In the genomic region with DNA sequence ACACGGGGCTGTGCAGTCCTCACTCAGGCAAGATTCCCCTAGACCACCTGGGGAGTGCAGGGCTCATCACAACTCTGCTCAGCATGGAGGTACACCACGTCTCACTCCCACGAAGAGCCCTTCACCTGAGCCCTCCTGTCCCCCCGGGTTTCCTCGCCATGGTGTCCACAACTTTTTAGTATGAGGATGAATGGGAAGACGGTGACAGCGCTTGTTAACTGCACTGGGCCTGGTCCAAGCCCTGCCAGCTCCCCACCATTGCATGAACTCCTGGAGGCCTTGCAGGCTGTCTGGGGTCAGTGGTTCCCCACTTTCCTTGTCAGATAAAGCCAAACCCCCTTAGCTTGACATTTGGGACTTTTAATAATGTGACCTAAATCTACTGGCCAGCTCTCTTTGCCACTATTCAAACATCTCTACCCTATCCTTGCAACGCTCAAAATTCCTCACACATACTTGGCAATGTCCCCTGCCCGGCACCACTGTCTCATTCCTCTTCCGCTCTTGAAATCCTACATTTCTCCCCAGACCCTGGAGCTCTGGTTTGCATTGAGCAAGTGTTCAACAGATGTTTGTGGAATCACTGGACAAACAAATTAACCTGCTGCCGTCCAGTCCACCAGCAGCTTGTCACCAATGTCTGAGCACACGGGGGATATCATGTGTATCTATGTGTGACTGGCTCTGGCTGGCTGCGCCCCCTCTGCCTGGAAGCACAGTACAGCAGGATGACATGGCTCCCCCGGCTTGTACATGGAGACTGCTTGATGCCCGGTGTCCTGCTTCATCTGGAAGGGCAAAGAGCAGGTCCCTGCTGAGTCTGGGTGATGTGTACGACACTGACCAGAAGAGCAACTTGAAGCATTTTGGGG, we compare ENCODE assay signal across 26 cellular contexts. TPM values are rescaled to one million over a fixed set of nuclear protein-coding genes. Genes with fewer than 3 reads are reported as not detected.
"Had no signal": no experiment of that assay in that cellular context is flagged by ENCODE, and none has a peak within 500 bp of the region (broad histone marks: within the 10 kb centered on the region; RNA-seq: fewer than 3 reads in every experiment).

No MANE protein-coding gene starts in this region.

- DNase-seq: activated naive CD4-positive, alpha-beta T cell treated with anti-CD3 and anti-CD28 coated beads for 36 hours; activated naive CD8-positive, alpha-beta T cell treated with anti-CD3 and anti-CD28 coated beads, Interleukin-2, amount 10 ng/mL, durations not matched to agents 7 days and 5 days; activated T-cell treated with anti-CD3 and anti-CD28 coated beads, Interleukin-2, amount 50 U/mL, for 1 hour; effector memory CD8-positive, alpha-beta T cell; retina; stimulated activated CD4-positive, alpha-beta T cell treated with anti-CD3 and anti-CD28 coated beads, Interleukin-2, amount 100 ng/mL, for 48 hours; stimulated activated CD8-positive, alpha-beta memory T cell treated with anti-CD3 and anti-CD28 coated beads, Interleukin-4, amount 100 ng/mL, for 48 hours; stimulated activated naive CD4-positive, alpha-beta T cell; upper lobe of left lung had no signal

- H3K27ac Mint-ChIP-seq: activated naive CD4-positive, alpha-beta T cell treated with anti-CD3 and anti-CD28 coated beads for 36 hours; activated naive CD8-positive, alpha-beta T cell treated with anti-CD3 and anti-CD28 coated beads, Interleukin-2, amount 10 ng/mL, durations not matched to agents 7 days and 5 days; activated T-helper 2 cell treated with anti-CD3 and anti-CD28 coated beads, Interferon-gamma antibody, Interleukin-2, Interleukin-4, amounts not matched to agents 10 μg/mL and 5 μg/mL and 100 μg/mL, durations not matched to agents 14 hours and 24 hours and 36 hours; effector memory CD8-positive, alpha-beta T cell; neural progenitor cell; T-helper 2 cell treated with Interferon-gamma antibody and Interleukin-4, amounts not matched to agents 5 μg/mL and 100 μg/mL, for 36 hours; WTC11 had no signal

- H3K27me3 ChIP-seq: cardiac muscle cell, heart right ventricle, neural progenitor cell, upper lobe of left lung had no signal

- H3K27me3 Mint-ChIP-seq: activated naive CD8-positive, alpha-beta T cell treated with anti-CD3 and anti-CD28 coated beads, Interleukin-2, amount 10 ng/mL, durations not matched to agents 7 days and 5 days; effector memory CD8-positive, alpha-beta T cell; naive thymus-derived CD8-positive, alpha-beta T cell; progenitor cell of endocrine pancreas had no signal

- H3K36me3 ChIP-seq: neural progenitor cell had no signal

- H3K9ac ChIP-seq: neural progenitor cell had no signal

- H3K27ac ChIP-seq: cardiac muscle cell, epithelial cell of prostate, heart right ventricle, neural progenitor cell, upper lobe of left lung had no signal

- H2AFZ ChIP-seq: neural progenitor cell had no signal

- H3K4me1 ChIP-seq: upper lobe of left lung had no signal

- H3K4me3 Mint-ChIP-seq: activated naive CD4-positive, alpha-beta T cell treated with anti-CD3 and anti-CD28 coated beads for 36 hours; activated naive CD8-positive, alpha-beta T cell treated with anti-CD3 and anti-CD28 coated beads, Interleukin-2, amount 10 ng/mL, durations not matched to agents 7 days and 5 days; effector memory CD8-positive, alpha-beta T cell; mesothelial cell of epicardium; naive thymus-derived CD8-positive, alpha-beta T cell; T-helper 2 cell treated with Interferon-gamma antibody and Interleukin-4, amounts not matched to agents 5 μg/mL and 100 μg/mL, for 36 hours; WTC11 had no signal

- H3K4me2 ChIP-seq: neural progenitor cell had no signal

- H3K9me3 Mint-ChIP-seq: activated naive CD4-positive, alpha-beta T cell treated with anti-CD3 and anti-CD28 coated beads for 36 hours; activated naive CD8-positive, alpha-beta T cell treated with anti-CD3 and anti-CD28 coated beads, Interleukin-2, amount 10 ng/mL, durations not matched to agents 7 days and 5 days; activated T-helper 2 cell treated with anti-CD3 and anti-CD28 coated beads, Interferon-gamma antibody, Interleukin-2, Interleukin-4, amounts not matched to agents 10 μg/mL and 5 μg/mL and 100 μg/mL, durations not matched to agents 14 hours and 24 hours and 36 hours; effector memory CD8-positive, alpha-beta T cell; mesothelial cell of epicardium; naive thymus-derived CD8-positive, alpha-beta T cell; neural progenitor cell; T-helper 2 cell treated with Interferon-gamma antibody and Interleukin-4, amounts not matched to agents 5 μg/mL and 100 μg/mL, for 36 hours; WTC11 had no signal

- H3K4me3 ChIP-seq: cardiac muscle cell, heart right ventricle, neural progenitor cell, upper lobe of left lung had no signal

- H3K9me3 ChIP-seq: heart right ventricle, upper lobe of left lung had no signal

- H3K4me1 Mint-ChIP-seq: activated naive CD8-positive, alpha-beta T cell treated with anti-CD3 and anti-CD28 coated beads, Interleukin-2, amount 10 ng/mL, durations not matched to agents 7 days and 5 days; WTC11 had no signal

RNA-seq across cellular contexts. Expression of gene ASCL5, which starts 16.1 kb away (rescaled TPM):
- total RNA-seq: activated naive CD4-positive, alpha-beta T cell treated with anti-CD3 and anti-CD28 coated beads for 36 hours; activated naive CD8-positive, alpha-beta T cell treated with anti-CD3 and anti-CD28 coated beads, Interleukin-2, amount 10 ng/mL, durations not matched to agents 7 days and 5 days; activated T-helper 2 cell treated with anti-CD3 and anti-CD28 coated beads, Interferon-gamma antibody, Interleukin-2, Interleukin-4, amounts not matched to agents 10 μg/mL and 5 μg/mL and 100 μg/mL, durations not matched to agents 14 hours and 24 hours and 36 hours; dermis microvascular lymphatic vessel endothelial cell; fibroblast of lung; heart right ventricle; left lobe of liver; lung microvascular endothelial cell; mesothelial cell of epicardium; osteoblast; subcutaneous adipose tissue; upper lobe of left lung had no signal
- polyA plus RNA-seq: cardiac muscle cell, fibroblast of lung, heart right ventricle, keratinocyte had no signal

RNA-seq across cellular contexts. Expression of gene CACNA1S, which starts 30.9 kb away (rescaled TPM):
- total RNA-seq: activated naive CD4-positive, alpha-beta T cell treated with anti-CD3 and anti-CD28 coated beads for 36 hours; activated naive CD8-positive, alpha-beta T cell treated with anti-CD3 and anti-CD28 coated beads, Interleukin-2, amount 10 ng/mL, durations not matched to agents 7 days and 5 days; activated T-helper 2 cell treated with anti-CD3 and anti-CD28 coated beads, Interferon-gamma antibody, Interleukin-2, Interleukin-4, amounts not matched to agents 10 μg/mL and 5 μg/mL and 100 μg/mL, durations not matched to agents 14 hours and 24 hours and 36 hours; dermis microvascular lymphatic vessel endothelial cell; fibroblast of lung; left lobe of liver; lung microvascular endothelial cell; mesothelial cell of epicardium; naive thymus-derived CD8-positive, alpha-beta T cell; osteoblast; subcutaneous adipose tissue had no signal
- polyA plus RNA-seq: cardiac muscle cell; fibroblast of lung; keratinocyte; naive thymus-derived CD8-positive, alpha-beta T cell had no signal

RNA-seq across cellular contexts. Expression of gene IGFN1, which starts 47.5 kb away (rescaled TPM):
- total RNA-seq: activated naive CD4-positive, alpha-beta T cell treated with anti-CD3 and anti-CD28 coated beads for 36 hours; activated naive CD8-positive, alpha-beta T cell treated with anti-CD3 and anti-CD28 coated beads, Interleukin-2, amount 10 ng/mL, durations not matched to agents 7 days and 5 days; activated T-helper 2 cell treated with anti-CD3 and anti-CD28 coated beads, Interferon-gamma antibody, Interleukin-2, Interleukin-4, amounts not matched to agents 10 μg/mL and 5 μg/mL and 100 μg/mL, durations not matched to agents 14 hours and 24 hours and 36 hours; cardiac muscle cell; dermis microvascular lymphatic vessel endothelial cell; left lobe of liver; lung microvascular endothelial cell; naive thymus-derived CD8-positive, alpha-beta T cell; subcutaneous adipose tissue had no signal
- polyA plus RNA-seq: cardiac muscle cell; fibroblast of lung; keratinocyte; naive thymus-derived CD8-positive, alpha-beta T cell had no signal
